22 cellular contexts compared by ENCODE assay signal in genomic region chr20:11124849-11125505, GRCh38.
DNase-seq lines count a peak whose midpoint lies in the region; ATAC-seq and TF ChIP-seq lines count a peak whose summit lies in the region.
"Had no signal": no experiment of that assay in that cellular context is flagged by ENCODE, and none has a peak within 500 bp of the region (broad histone marks: within the 10 kb centered on the region; RNA-seq: fewer than 3 reads in every experiment).

No MANE protein-coding gene starts in this region.

- 70% methylated on average over 2 of the region's 2 CpGs for WGBS in SK-N-SH (ENCODE audit: low lambda C conversion rate)

- ATAC-seq in SK-N-SH treated with all-trans-retinoic acid at 6 μM for 48 hours, result no peak
- ATAC-seq: body of pancreas, HCT116, upper lobe of right lung had no signal

- no peak overlapping the region for H3K4me2 ChIP-seq in SK-N-SH

- TF ChIP-seq CTCF in SK-N-SH (IDR thresholded peaks at IDR 0.05), result no peak
- TF ChIP-seq CTCF in fibroblast of mammary gland (conservative IDR thresholded peaks at IDR 0.05; ENCODE audit: control insufficient read depth, insufficient read depth, low read depth, low read length), result no peak

- no peak for TF ChIP-seq EP300 in SK-N-SH (IDR thresholded peaks at IDR 0.05; ENCODE audit: borderline replicate concordance in 1 of 2, low read depth in 1 of 2, low read length in 1 of 2)

- H3K4me3 ChIP-seq in SK-N-SH (ENCODE audit: low read depth in 2 of 2, low read length in 1 of 2), result no peak overlapping the region
- no peak overlapping the region for H3K4me3 ChIP-seq in fibroblast of mammary gland (ENCODE audit: control insufficient read depth, low read depth, low read length)
- H3K4me3 ChIP-seq: BLaER1 treated with 17β-estradiol and CSF1 and Interleukin-3, amounts not matched to agents 10 nM and 100 nM; body of pancreas; stomach; upper lobe of right lung had no signal

- H3F3A ChIP-seq in SK-N-SH (replicated peaks; ENCODE audit: insufficient read depth), result peaks cover 11% of the 10 kb centered on the region

- H3K27me3 ChIP-seq in SK-N-SH (ENCODE audit: insufficient read depth), result no peaks in the 10 kb centered on the region
- H3K27me3 ChIP-seq: BLaER1 treated with 17β-estradiol and CSF1 and Interleukin-3, amounts not matched to agents 10 nM and 100 nM; body of pancreas; stomach; upper lobe of right lung had no signal

- no peak overlapping the region for H3K9ac ChIP-seq in SK-N-SH
- H3K9ac ChIP-seq: BLaER1 treated with 17β-estradiol and CSF1 and Interleukin-3, amounts not matched to agents 10 nM and 100 nM had no signal

- H3K4me1 ChIP-seq in SK-N-SH (ENCODE audit: control insufficient read depth in 1 of 2, insufficient read depth in 2 of 2, low read depth in 1 of 2, low read length in 1 of 2), result no peaks in the 10 kb centered on the region
- H3K4me1 ChIP-seq: body of pancreas, stomach, upper lobe of right lung had no signal

- no peak for TF ChIP-seq RAD21 in SK-N-SH (IDR thresholded peaks at IDR 0.05; ENCODE audit: low read length)

- H3K36me3 ChIP-seq in SK-N-SH (replicated peaks in 1 of 2; ENCODE audit: control insufficient read depth in 1 of 2, insufficient read depth in 2 of 2, low read length in 1 of 2), result no peaks in the 10 kb centered on the region
- H3K36me3 ChIP-seq: BLaER1 treated with 17β-estradiol and CSF1 and Interleukin-3, amounts not matched to agents 10 nM and 100 nM; stomach; upper lobe of right lung had no signal

- H2AFZ ChIP-seq in SK-N-SH (ENCODE audit: low read depth), result no peak overlapping the region

- CTCF ChIA-PET in SK-N-SH (lab: Yijun Ruan, JAX), result no interaction called here

- POLR2A ChIA-PET in SK-N-SH (lab: Yijun Ruan, JAX), result no interaction called here

- H3K9me2 ChIP-seq in SK-N-SH, result no peaks in the 10 kb centered on the region

- H3K27ac ChIP-seq in SK-N-SH (ENCODE audit: low read depth in 2 of 2, low read length in 1 of 2), result peak overlapping the region in 1 of 2 experiments; percentile 28; a peak in 2 of 4 replicates
- H3K27ac ChIP-seq: body of pancreas, stomach, upper lobe of right lung had no signal

- H3K9me3 ChIP-seq in SK-N-SH, result no peaks in the 10 kb centered on the region
- H3K9me3 ChIP-seq: BLaER1 treated with 17β-estradiol and CSF1 and Interleukin-3, amounts not matched to agents 10 nM and 100 nM; body of pancreas; stomach; upper lobe of right lung had no signal

- H4K20me1 ChIP-seq in SK-N-SH (ENCODE audit: insufficient read depth), result no peaks in the 10 kb centered on the region
- H4K20me1 ChIP-seq: BLaER1 treated with 17β-estradiol and CSF1 and Interleukin-3, amounts not matched to agents 10 nM and 100 nM had no signal

- no peak for DNase-seq in SK-N-SH
- peak; percentile 19 for DNase-seq in UCSD-AML1 (lab: John Stamatoyannopoulos, UW; ENCODE audit: unreplicated experiment)
- peak; percentile 63 for DNase-seq in fibroblast of mammary gland (ENCODE audit: low read depth)
- no peak for DNase-seq in SW 1271 (lab: John Stamatoyannopoulos, UW)
- no peak for DNase-seq in inferior parietal cortex (ENCODE audit: extremely low spot score)
- DNase-seq in ecto neural progenitor cell (ENCODE audit: low spot score), result no peak
- DNase-seq in occipital lobe (lab: John Stamatoyannopoulos, UW), result no peak
- DNase-seq: activated CD4-positive, alpha-beta T cell treated with anti-CD3 and anti-CD28 coated beads for 1 hour; body of pancreas; mammary epithelial cell; naive B cell; NCI-H1092 treated with DMSO at 0.1 percent for 48 hours; NCI-H2107; NCI-H524 treated with DMSO at 0.1 percent for 48 hours; posterior cingulate gyrus; Right ventricle myocardium superior; stimulated activated CD4-positive, alpha-beta T cell treated with anti-CD3 and anti-CD28 coated beads, Interleukin-4, amount 100 ng/mL, for 24 hours; stomach; upper lobe of right lung had no signal

- H3K79me2 ChIP-seq in SK-N-SH (ENCODE audit: insufficient read depth), result no peaks in the 10 kb centered on the region

TF ChIP-seq in SK-N-SH, 30 proteins besides CTCF, POLR2A, EP300 and RAD21:
- TF ChIP-seq TCF12 (IDR thresholded peaks at IDR 0.05) (peak; percentile 17; the same call in 1 of the 2 replicates), CHD2 (IDR thresholded peaks at IDR 0.05; ENCODE audit: low read length, partially characterized antibody) (no peak)

TF ChIP-seq in SK-N-SH treated with all-trans-retinoic acid at 6 μM for 48 hours, 23 proteins besides CTCF, POLR2A, EP300 and RAD21:
- TF ChIP-seq ZFP3 (CRISPR knock-in tag; IDR thresholded peaks at IDR 0.05) (no peak), ARNTL (CRISPR knock-in tag; IDR thresholded peaks at IDR 0.05; ENCODE audit: borderline replicate concordance, low read depth) (no peak), TOX (CRISPR knock-in tag; IDR thresholded peaks at IDR 0.05; ENCODE audit: borderline replicate concordance) (no peak), ZNF8 (CRISPR knock-in tag; IDR thresholded peaks at IDR 0.05) (no peak), CSDC2 (CRISPR knock-in tag; IDR thresholded peaks at IDR 0.05) (no peak), OSR1 (CRISPR knock-in tag; IDR thresholded peaks at IDR 0.05) (no peak), TSHZ2 (CRISPR knock-in tag; IDR thresholded peaks at IDR 0.05) (no peak), TCF4 (CRISPR knock-in tag; IDR thresholded peaks at IDR 0.05; ENCODE audit: borderline replicate concordance) (no peak), GLIS3 (CRISPR knock-in tag; IDR thresholded peaks at IDR 0.05) (no peak), PPARA (CRISPR knock-in tag; IDR thresholded peaks at IDR 0.05; ENCODE audit: borderline replicate concordance) (no peak), BACH2 (CRISPR knock-in tag; IDR thresholded peaks at IDR 0.05; ENCODE audit: borderline replicate concordance) (no peak), CREB5 (CRISPR knock-in tag; IDR thresholded peaks at IDR 0.05; ENCODE audit: low read depth) (no peak), ZNF70 (CRISPR knock-in tag; IDR thresholded peaks at IDR 0.05) (no peak), ZC3H10 (CRISPR knock-in tag; IDR thresholded peaks at IDR 0.05) (no peak), ESRRG (CRISPR knock-in tag; IDR thresholded peaks at IDR 0.05) (no peak)
TF ChIP-seq in SK-N-SH treated with all-trans-retinoic acid at 6 μM for 48 hours: peak in this region for 0.

Comparison
In these comparisons a context has a peak if more than half of its experiments do, and no peak if none do; other contexts are left out.
1. DNase-seq: peak in UCSD-AML1 (single experiment) and fibroblast of mammary gland (single experiment); none in SK-N-SH (single experiment), SW 1271 (0 of 2), inferior parietal cortex (single experiment), ecto neural progenitor cell (single experiment) and occipital lobe (single experiment).